In genomic region chr15:92900712-92901052, GRCh38 we compare ENCODE assay signal across 8 cellular contexts. TPM values are rescaled to one million over a fixed set of nuclear protein-coding genes. Genes with fewer than 3 reads are reported as not detected.
DNase-seq lines count a peak whose midpoint lies in the region; ATAC-seq lines count a peak whose summit lies in the region.

No MANE protein-coding gene starts in this region.

- H3K36me3 Mint-ChIP-seq in activated T-helper 17 cell treated with anti-CD3 and anti-CD28 coated beads, Interleukin-2, amount 50 U/mL, for 72 hours (ENCODE audit: low read depth): peaks cover 98% of the 10 kb centered on the region

- H3K4me3 Mint-ChIP-seq in activated T-helper 17 cell treated with anti-CD3 and anti-CD28 coated beads, Interleukin-2, amount 50 U/mL, for 72 hours: peak overlapping the region; percentile 94

- DNase-seq in NCI-H345 treated with DMSO at 0.1 percent for 48 hours (lab: John Stamatoyannopoulos, UW; ENCODE audit: unreplicated experiment) (peak; percentile 56), NCI-H345 (lab: John Stamatoyannopoulos, UW) (no peak), NCI-H446 (lab: John Stamatoyannopoulos, UW) (no peak), GOT3 (lab: John Stamatoyannopoulos, UW) (no peak)
- DNase-seq in stimulated activated CD4-positive, alpha-beta T cell treated with anti-CD3 and anti-CD28 coated beads, Interleukin-4, amount 100 ng/mL, for 4 hours: no peak

- H3K36me3 ChIP-seq in iPS-20b (ENCODE audit: insufficient read depth, low read depth, low read length) (peaks cover 46% of the 10 kb centered on the region), stomach smooth muscle (ENCODE audit: control insufficient read depth in 2 of 2, insufficient read depth in 2 of 2, low read length in 2 of 2) (peaks cover 0 to 16% of the 10 kb centered on the region in 2 donors)

- ATAC-seq in activated T-helper 17 cell treated with anti-CD3 and anti-CD28 coated beads, Interleukin-2, amount 50 U/mL, for 72 hours (replicated peaks): no peak

- H3K4me1 Mint-ChIP-seq in activated T-helper 17 cell treated with anti-CD3 and anti-CD28 coated beads, Interleukin-2, amount 50 U/mL, for 72 hours: peaks cover 29% of the 10 kb centered on the region

- H3K27me3 ChIP-seq in iPS-20b (ENCODE audit: insufficient read depth, low read length) (no peaks in the 10 kb centered on the region), stomach smooth muscle (ENCODE audit: control insufficient read depth in 1 of 2, insufficient read depth in 2 of 2, low read length in 2 of 2) (no peaks in the 10 kb centered on the region)

- H3K9me3 Mint-ChIP-seq in activated T-helper 17 cell treated with anti-CD3 and anti-CD28 coated beads, Interleukin-2, amount 50 U/mL, for 72 hours: peaks cover 8% of the 10 kb centered on the region

- peak overlapping the region; percentile 98 for H3K27ac Mint-ChIP-seq in activated T-helper 17 cell treated with anti-CD3 and anti-CD28 coated beads, Interleukin-2, amount 50 U/mL, for 72 hours

- peak overlapping the region; percentile 96 for H3K9ac ChIP-seq in iPS-20b (ENCODE audit: low read depth, low read length)
- H3K9ac ChIP-seq in stomach smooth muscle (ENCODE audit: low read length in 2 of 2): peak overlapping the region; percentile 92 to 95

- H3K4me3 ChIP-seq in iPS-20b (ENCODE audit: low read length) (peak overlapping the region; percentile 92), stomach smooth muscle (ENCODE audit: low read length in 2 of 2) (peak overlapping the region; percentile 79 to 95)

- H3K4me1 ChIP-seq in iPS-20b (ENCODE audit: insufficient read depth, low read length) (peaks cover 9% of the 10 kb centered on the region; the same call in 1 of the 2 replicates), stomach smooth muscle (ENCODE audit: control insufficient read depth, insufficient read depth, low read length) (peaks cover 8% of the 10 kb centered on the region)

- H3K27ac ChIP-seq in iPS-20b (ENCODE audit: low read length) (peak overlapping the region; percentile 51), stomach smooth muscle (ENCODE audit: low read length) (peak overlapping the region; percentile 84)

- H3K27me3 Mint-ChIP-seq in activated T-helper 17 cell treated with anti-CD3 and anti-CD28 coated beads, Interleukin-2, amount 50 U/mL, for 72 hours: no peaks in the 10 kb centered on the region

- no peaks in the 10 kb centered on the region for H3K9me3 ChIP-seq in iPS-20b (ENCODE audit: insufficient read depth, low read depth, low read length)
- H3K9me3 ChIP-seq in stomach smooth muscle (ENCODE audit: control insufficient read depth in 2 of 2, low read length in 2 of 2): no peaks in the 10 kb centered on the region

RNA-seq across cellular contexts. Expression of gene CHD2, which starts 0.6 kb away (rescaled TPM):
- total RNA-seq in activated T-helper 17 cell treated with anti-CD3 and anti-CD28 coated beads, Interleukin-2, amount 50 U/mL, for 72 hours: 100 to 1,000 TPM; 159 to 357 TPM
